In the genomic region with DNA sequence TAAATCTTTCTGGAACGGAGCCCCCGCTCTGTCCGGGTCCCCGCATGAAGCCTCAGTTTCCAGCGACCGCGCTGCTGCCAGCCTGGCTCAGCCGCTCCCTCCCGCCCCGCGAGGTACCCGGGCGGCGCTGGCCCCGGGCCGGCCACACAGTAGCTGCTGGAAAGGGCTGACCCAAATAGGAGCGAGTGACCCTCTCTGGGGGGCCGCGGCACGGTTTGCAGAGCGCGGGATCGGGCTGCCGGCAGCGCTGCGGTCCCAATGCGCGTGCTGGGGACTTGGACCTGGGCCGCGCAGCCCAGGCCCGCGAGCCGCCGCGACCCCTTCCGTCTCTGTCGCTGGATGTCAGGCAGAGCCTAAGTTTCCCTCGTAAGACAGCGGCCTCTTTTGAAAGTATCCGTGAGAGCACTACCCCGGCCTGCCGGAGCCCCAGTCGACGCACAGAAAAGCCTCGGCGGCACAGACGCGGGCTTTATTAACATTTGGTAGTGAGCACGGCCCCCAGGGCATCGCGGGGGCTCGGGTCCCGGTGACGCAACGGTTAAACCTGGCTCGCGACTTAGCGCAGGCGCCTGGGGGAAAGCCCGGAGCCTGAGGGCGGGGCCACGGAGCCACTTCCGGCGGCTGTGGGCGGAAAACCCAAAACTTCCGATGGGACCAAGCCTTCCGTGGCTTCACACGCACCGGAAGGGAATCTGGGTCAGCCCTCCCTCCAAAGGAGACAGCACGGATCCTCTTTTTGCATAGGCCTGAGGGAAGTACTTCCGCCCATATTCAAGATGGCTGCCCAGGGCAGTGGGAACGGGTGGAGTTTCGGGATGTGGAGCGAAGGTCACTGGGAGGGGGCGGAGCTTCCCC, we compare ENCODE assay signal across 8 cellular contexts. TPM values are rescaled to one million over a fixed set of nuclear protein-coding genes. Genes with fewer than 3 reads are reported as not detected.
DNase-seq lines count a peak whose midpoint lies in the region; ATAC-seq and TF ChIP-seq lines count a peak whose summit lies in the region.

No MANE protein-coding gene starts in this region.

- H3K9me3 Mint-ChIP-seq in activated T-helper 2 cell treated with anti-CD3 and anti-CD28 coated beads, Interferon-gamma antibody, Interleukin-2, Interleukin-4, amounts not matched to agents 10 μg/mL and 5 μg/mL and 100 μg/mL, durations not matched to agents 14 hours and 24 hours and 36 hours = no peaks in the 10 kb centered on the region
- H3K9me3 Mint-ChIP-seq in natural killer cell = no peaks in the 10 kb centered on the region

- peaks cover 11% of the 10 kb centered on the region for H3K36me3 Mint-ChIP-seq in activated T-helper 2 cell treated with anti-CD3 and anti-CD28 coated beads, Interferon-gamma antibody, Interleukin-2, Interleukin-4, amounts not matched to agents 10 μg/mL and 5 μg/mL and 100 μg/mL, durations not matched to agents 14 hours and 24 hours and 36 hours (ENCODE audit: low read depth)
- no peaks in the 10 kb centered on the region for H3K36me3 Mint-ChIP-seq in natural killer cell

- H3K4me3 ChIP-seq in LNCaP clone FGC (ENCODE audit: low read depth, low read length) = peak overlapping the region; percentile 59

- intact Hi-C loops in activated T-helper 2 cell treated with anti-CD3 and anti-CD28 coated beads, Interferon-gamma antibody, Interleukin-2, Interleukin-4, amounts not matched to agents 10 μg/mL and 5 μg/mL and 100 μg/mL, durations not matched to agents 14 hours and 24 hours and 36 hours (cut with micrococcal nuclease) = loop anchor here (1.0 to 2.0 kb wide), 7 partner anchors 16 to 83 kb away; a partner anchor contains a TSS
- intact Hi-C loops in natural killer cell (cut with micrococcal nuclease) = loop anchor here (1.0 to 2.0 kb wide), 8 partner anchors 16 to 71 kb away; a partner anchor contains a TSS

- ATAC-seq in natural killer cell = peak; percentile 68 to 83 (median 72)

- H3K27me3 Mint-ChIP-seq in activated T-helper 2 cell treated with anti-CD3 and anti-CD28 coated beads, Interferon-gamma antibody, Interleukin-2, Interleukin-4, amounts not matched to agents 10 μg/mL and 5 μg/mL and 100 μg/mL, durations not matched to agents 14 hours and 24 hours and 36 hours (ENCODE audit: low read depth) = no peaks in the 10 kb centered on the region
- no peaks in the 10 kb centered on the region for H3K27me3 Mint-ChIP-seq in natural killer cell (ENCODE audit: low read depth in 2 of 2)

- DNase-seq in ELF-1 (ENCODE audit: low read depth, low spot score) (peak; percentile 100), H4 (ENCODE audit: low spot score) (peak; percentile 99), LNCaP clone FGC (ENCODE audit: low read depth) (peak; percentile 100), RPMI8226 (peak; percentile 100), fibroblast of peridontal ligament (ENCODE audit: extremely low read depth) (peak; percentile 100), natural killer cell (peak; percentile 94)
- DNase-seq in activated T-helper 2 cell treated with anti-CD3 and anti-CD28 coated beads, Interferon-gamma antibody, Interleukin-2, Interleukin-4, amounts not matched to agents 10 μg/mL and 5 μg/mL and 100 μg/mL, durations not matched to agents 14 hours and 24 hours and 36 hours (ENCODE audit: low spot score) = peak; percentile 97
- DNase-seq in stimulated activated naive CD4-positive, alpha-beta T cell (lab: John Stamatoyannopoulos, UW) = peak; percentile 95 to 98 (median 96)

- peak overlapping the region; percentile 91 for H3K4me3 Mint-ChIP-seq in activated T-helper 2 cell treated with anti-CD3 and anti-CD28 coated beads, Interferon-gamma antibody, Interleukin-2, Interleukin-4, amounts not matched to agents 10 μg/mL and 5 μg/mL and 100 μg/mL, durations not matched to agents 14 hours and 24 hours and 36 hours (ENCODE audit: low read depth)
- H3K4me3 Mint-ChIP-seq in natural killer cell = peak overlapping the region; percentile 97

- TF ChIP-seq CTCF in LNCaP clone FGC (IDR thresholded peaks at IDR 0.05; ENCODE audit: control insufficient read depth, extremely low read depth, insufficient read depth) (no peak), natural killer cell (IDR thresholded peaks at IDR 0.05) (peak; percentile 34)

- H3K4me1 Mint-ChIP-seq in activated T-helper 2 cell treated with anti-CD3 and anti-CD28 coated beads, Interferon-gamma antibody, Interleukin-2, Interleukin-4, amounts not matched to agents 10 μg/mL and 5 μg/mL and 100 μg/mL, durations not matched to agents 14 hours and 24 hours and 36 hours (ENCODE audit: low read depth) = peaks cover 15% of the 10 kb centered on the region
- peaks cover 36 to 40% of the 10 kb centered on the region in 2 donors for H3K4me1 Mint-ChIP-seq in natural killer cell

- peak overlapping the region; percentile 84 for H3K27ac Mint-ChIP-seq in activated T-helper 2 cell treated with anti-CD3 and anti-CD28 coated beads, Interferon-gamma antibody, Interleukin-2, Interleukin-4, amounts not matched to agents 10 μg/mL and 5 μg/mL and 100 μg/mL, durations not matched to agents 14 hours and 24 hours and 36 hours
- H3K27ac Mint-ChIP-seq in natural killer cell = peak overlapping the region; percentile 94 to 100

RNA-seq across cellular contexts. Expression of a gene that starts 14.9 kb away (rescaled TPM):
- total RNA-seq in H4 (2014; rRNA removed; shearing (Covaris generic)) = 86.4 and 90.5 TPM in 2 replicates
- 33.2 and 34.7 TPM in 2 replicates for total RNA-seq in activated T-helper 2 cell treated with anti-CD3 and anti-CD28 coated beads, Interferon-gamma antibody, Interleukin-2, Interleukin-4, amounts not matched to agents 10 μg/mL and 5 μg/mL and 100 μg/mL, durations not matched to agents 14 hours and 24 hours and 36 hours
- 10 to 100 TPM; 30.6 to 35.8 (median 31.6) TPM for total RNA-seq in natural killer cell

RNA-seq across cellular contexts. Expression of a gene that starts 16.0 kb away (rescaled TPM):
- total RNA-seq in H4 (2014; rRNA removed; shearing (Covaris generic)) = 20.9 and 23.7 TPM in 2 replicates
- total RNA-seq in activated T-helper 2 cell treated with anti-CD3 and anti-CD28 coated beads, Interferon-gamma antibody, Interleukin-2, Interleukin-4, amounts not matched to agents 10 μg/mL and 5 μg/mL and 100 μg/mL, durations not matched to agents 14 hours and 24 hours and 36 hours = 32.7 and 38.0 TPM in 2 replicates
- total RNA-seq in natural killer cell = 10 to 100 TPM; 29.1 to 61.3 (median 34.4) TPM

RNA-seq across cellular contexts. Expression of a gene that starts 18.3 kb away (rescaled TPM):
- 10.8 and 12.6 TPM in 2 replicates for total RNA-seq in H4 (2014; rRNA removed; shearing (Covaris generic))
- 21.0 and 23.4 TPM in 2 replicates for total RNA-seq in activated T-helper 2 cell treated with anti-CD3 and anti-CD28 coated beads, Interferon-gamma antibody, Interleukin-2, Interleukin-4, amounts not matched to agents 10 μg/mL and 5 μg/mL and 100 μg/mL, durations not matched to agents 14 hours and 24 hours and 36 hours
- 1 to 10 TPM; 5.4 to 7.6 (median 5.5) TPM for total RNA-seq in natural killer cell

RNA-seq across cellular contexts. Expression of a gene that starts 21.5 kb away (rescaled TPM):
- not detected in 2 replicates for total RNA-seq in H4 (2014; rRNA removed; shearing (Covaris generic))
- not detected in 2 replicates for total RNA-seq in activated T-helper 2 cell treated with anti-CD3 and anti-CD28 coated beads, Interferon-gamma antibody, Interleukin-2, Interleukin-4, amounts not matched to agents 10 μg/mL and 5 μg/mL and 100 μg/mL, durations not matched to agents 14 hours and 24 hours and 36 hours
- under 1 TPM in 2 of 3 donors, not detected in 1; 0.30 to 0.86 TPM for total RNA-seq in natural killer cell

RNA-seq across cellular contexts. Expression of a gene that starts 22.9 kb away (rescaled TPM):
- 242 and 321 TPM in 2 replicates for total RNA-seq in H4 (2014; rRNA removed; shearing (Covaris generic))
- total RNA-seq in activated T-helper 2 cell treated with anti-CD3 and anti-CD28 coated beads, Interferon-gamma antibody, Interleukin-2, Interleukin-4, amounts not matched to agents 10 μg/mL and 5 μg/mL and 100 μg/mL, durations not matched to agents 14 hours and 24 hours and 36 hours = 262 and 273 TPM in 2 replicates
- total RNA-seq in natural killer cell = 10 to 100 TPM; 16.9 to 21.3 (median 21.0) TPM

Comparison
In these comparisons a context has a peak if more than half of its experiments do, and no peak if none do; other contexts are left out.
1. Peak in every context shown above with its lines: DNase-seq, ATAC-seq and H3K4me3 ChIP-seq.